Comparison of ENCODE assay signal across 8 cellular contexts in the genomic region with DNA sequence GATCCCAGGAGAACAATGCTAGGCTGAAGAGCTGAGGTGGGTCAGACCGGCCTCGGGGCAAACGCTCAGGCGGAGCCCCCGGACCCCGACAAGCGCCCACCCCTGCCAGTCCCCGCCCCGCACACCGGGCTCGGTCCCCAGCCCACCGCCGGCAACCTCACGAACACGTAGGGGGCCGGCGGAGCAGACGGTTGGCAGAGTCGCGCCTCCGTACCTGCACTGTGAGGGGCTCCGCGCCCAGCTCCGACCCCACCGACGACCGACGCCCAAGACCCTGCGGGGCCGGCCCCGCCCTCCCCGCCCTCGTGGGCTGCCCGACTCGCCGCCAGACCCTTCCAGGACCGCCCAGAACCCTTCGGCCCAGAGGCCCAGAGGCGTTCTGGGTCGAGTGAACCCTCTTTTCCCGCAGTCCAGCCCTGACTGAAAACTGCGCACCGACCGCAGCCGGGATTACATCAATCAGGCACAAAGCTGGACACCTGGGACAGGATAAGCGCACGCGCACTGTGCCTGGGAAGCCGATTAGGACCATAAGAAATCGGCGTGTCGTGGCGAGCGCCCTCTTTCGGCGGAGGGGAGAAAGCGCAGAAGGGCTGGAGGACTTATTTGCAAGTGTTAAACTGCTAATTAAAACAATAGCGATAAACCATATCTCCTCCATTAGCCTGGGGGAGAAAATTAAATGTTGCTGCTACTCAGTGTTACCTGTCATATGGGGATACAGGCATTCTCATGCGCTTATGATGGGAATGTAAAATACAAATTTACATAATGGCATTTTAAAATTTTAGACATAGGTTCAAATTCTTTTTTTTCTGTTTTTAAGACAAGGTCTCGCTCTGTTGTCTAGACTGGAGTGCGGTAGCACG. TPM values are rescaled to one million over a fixed set of nuclear protein-coding genes. Genes with fewer than 3 reads are reported as not detected.
DNase-seq lines count a peak whose midpoint lies in the region; TF ChIP-seq lines count a peak whose summit lies in the region.

No MANE protein-coding gene starts in this region.

- H2BK12ac ChIP-seq in neuronal stem cell (ENCODE audit: low read length) = no peak overlapping the region

- H3K27ac ChIP-seq in MM.1S (ENCODE audit: low read length) = peak overlapping the region; percentile 65
- peak overlapping the region; percentile 71 for H3K27ac ChIP-seq in neuronal stem cell (replicated peaks; ENCODE audit: low read length)
- peak overlapping the region; percentile 93 for H3K27ac ChIP-seq in substantia nigra (ENCODE audit: low read depth, low read length, poor library complexity, severe bottlenecking)

- H4K91ac ChIP-seq in neuronal stem cell (ENCODE audit: low read depth, low read length, poor library complexity) = no peak overlapping the region

- H3K4me3 ChIP-seq in MM.1S (ENCODE audit: low read length) (peak overlapping the region; percentile 98), neuronal stem cell (ENCODE audit: low read length in 2 of 2) (peak overlapping the region; percentile 65 to 88)

- H3K9me2 ChIP-seq in MM.1S (replicated peaks; ENCODE audit: insufficient read depth, low read length) = no peaks in the 10 kb centered on the region

- peaks cover 45% of the 10 kb centered on the region for H3K79me2 ChIP-seq in MM.1S (ENCODE audit: low read length)

- peak overlapping the region; percentile 91 for H2BK5ac ChIP-seq in neuronal stem cell (ENCODE audit: low read length)

- H4K8ac ChIP-seq in neuronal stem cell (ENCODE audit: low read depth, low read length) = no peak overlapping the region

- H3K4me2 ChIP-seq in MM.1S (ENCODE audit: low read depth, low read length) (peak overlapping the region; percentile 86), neuronal stem cell (ENCODE audit: insufficient read depth, low read length, poor library complexity, severe bottlenecking) (peak overlapping the region; percentile 79)

- H2AK5ac ChIP-seq in neuronal stem cell (ENCODE audit: low read depth, low read length) = no peak overlapping the region

- H3K9me3 ChIP-seq in MM.1S (replicated peaks; ENCODE audit: insufficient read depth, low read length) (no peaks in the 10 kb centered on the region), neuronal stem cell (replicated peaks in 1 of 2; ENCODE audit: control insufficient read depth in 2 of 2, insufficient read depth in 1 of 2, low read depth in 1 of 2, low read length in 2 of 2) (no peaks in the 10 kb centered on the region)

- peak overlapping the region; percentile 76 for H2BK15ac ChIP-seq in neuronal stem cell (ENCODE audit: low read length)

- H3K14ac ChIP-seq in neuronal stem cell (ENCODE audit: low read length) = no peak overlapping the region

- H3K27me3 ChIP-seq in MM.1S (replicated peaks; ENCODE audit: insufficient read depth, low read length) (no peaks in the 10 kb centered on the region), neuronal stem cell (ENCODE audit: control insufficient read depth in 3 of 3, insufficient read depth in 3 of 3, low read depth in 1 of 3, low read length in 3 of 3) (no peaks in the 10 kb centered on the region)

- H3K9ac ChIP-seq in MM.1S (ENCODE audit: low read length) = peak overlapping the region; percentile 92
- peak overlapping the region; percentile 90 for H3K9ac ChIP-seq in neuronal stem cell (ENCODE audit: low read depth, low read length, poor library complexity)

- no CpG with 5 or more reads among the region's 62 CpGs for WGBS in neuronal stem cell (ENCODE audit: extremely low coverage in 2 of 2, insufficient read length in 2 of 2, insufficient replicate concordance in 1 of 2), 2 donors

- H2BK120ac ChIP-seq in neuronal stem cell (ENCODE audit: low read depth, low read length) = no peak overlapping the region

- peaks cover 1% of the 10 kb centered on the region for H3K79me1 ChIP-seq in neuronal stem cell (ENCODE audit: low read depth, low read length)

- no peaks in the 10 kb centered on the region for H4K20me1 ChIP-seq in MM.1S (ENCODE audit: insufficient read depth, low read length)

- H3K18ac ChIP-seq in neuronal stem cell (ENCODE audit: low read length) = peak overlapping the region; percentile 91

- TF ChIP-seq CTCF in MM.1S (IDR thresholded peaks at IDR 0.05; ENCODE audit: low read length) = peak; percentile 96

- no peak overlapping the region for H3K4ac ChIP-seq in neuronal stem cell (ENCODE audit: low read length)

- H3K36me3 ChIP-seq in MM.1S (replicated peaks; ENCODE audit: insufficient read depth, low read length) = no peaks in the 10 kb centered on the region
- peaks cover 0 to 5% of the 10 kb centered on the region in 2 donors for H3K36me3 ChIP-seq in neuronal stem cell (replicated peaks in 1 of 2; ENCODE audit: control insufficient read depth in 2 of 2, insufficient read depth in 2 of 2, low read length in 2 of 2)

- H2AFZ ChIP-seq in MM.1S (ENCODE audit: low read length) = peak overlapping the region; percentile 94
- H2AFZ ChIP-seq in neuronal stem cell (ENCODE audit: low read length) = peak overlapping the region; percentile 95

- H3K4me1 ChIP-seq in MM.1S (ENCODE audit: low read length) = peaks cover 12% of the 10 kb centered on the region
- peaks cover 4 to 11% of the 10 kb centered on the region in 2 donors for H3K4me1 ChIP-seq in neuronal stem cell (ENCODE audit: control insufficient read depth in 2 of 2, insufficient read depth in 1 of 2, low read depth in 1 of 2, low read length in 2 of 2)

- H3F3A ChIP-seq in MM.1S (ENCODE audit: insufficient read depth, low read length) = no peaks in the 10 kb centered on the region

- DNase-seq in EL (peak; percentile 84), GOT3 (lab: John Stamatoyannopoulos, UW) (peak; percentile 61), MM.1S (peak; percentile 93), SIG-M5 (lab: John Stamatoyannopoulos, UW) (peak; percentile 46), foreskin melanocyte (peak; percentile 83), neuronal stem cell (ENCODE audit: low spot score) (peak; percentile 96), substantia nigra (lab: John Stamatoyannopoulos, UW) (peak; percentile 32 to 96 (median 86))
- peak; percentile 93 for DNase-seq in activated gamma-delta T cell treated with anti-CD3 and anti-CD28 coated beads, Interleukin-2, amount 50 U/mL, for 16 hours (ENCODE audit: low read depth)

- peak overlapping the region; percentile 82 for H3K23ac ChIP-seq in neuronal stem cell (ENCODE audit: low read depth, low read length, poor library complexity)

RNA-seq across cellular contexts. Expression of gene DCTN1, which starts 11.7 kb away (rescaled TPM):
- 127 TPM for polyA plus RNA-seq in neuronal stem cell (2013, experiment 1 of 2)
- 131 TPM for polyA plus RNA-seq in neuronal stem cell (2013, experiment 2 of 2)

RNA-seq across cellular contexts. Expression of gene C2orf81, which starts 29.6 kb away (rescaled TPM):
- 9.5 TPM for polyA plus RNA-seq in neuronal stem cell (2013, experiment 1 of 2)
- polyA plus RNA-seq in neuronal stem cell (2013, experiment 2 of 2) = 9.0 TPM

RNA-seq across cellular contexts. Expression of gene WDR54, which starts 29.7 kb away (rescaled TPM):
- 53.6 TPM for polyA plus RNA-seq in neuronal stem cell (2013, experiment 1 of 2)
- polyA plus RNA-seq in neuronal stem cell (2013, experiment 2 of 2) = 50.0 TPM

RNA-seq across cellular contexts. Expression of gene SLC4A5, which starts 48.6 kb away (rescaled TPM):
- polyA plus RNA-seq in neuronal stem cell (2013, experiment 1 of 2) = 1.2 TPM
- 1.1 TPM for polyA plus RNA-seq in neuronal stem cell (2013, experiment 2 of 2)

RNA-seq across cellular contexts. Expression of gene RTKN, which starts 49.9 kb away (rescaled TPM):
- 20.6 TPM for polyA plus RNA-seq in neuronal stem cell (2013, experiment 1 of 2)
- polyA plus RNA-seq in neuronal stem cell (2013, experiment 2 of 2) = 20.1 TPM

Comparison
In these comparisons a context has a peak if more than half of its experiments do, and no peak if none do; other contexts are left out.
1. Peak in every context shown above with its lines: DNase-seq, H3K4me3 ChIP-seq and H3K27ac ChIP-seq.
2. DNase-seq: peak in every context shown above with its lines; median percentile 96 in neuronal stem cell; 93 in MM.1S; 93 in activated gamma-delta T cell treated with anti-CD3 and anti-CD28 coated beads, Interleukin-2, amount 50 U/mL, for 16 hours; 86 in substantia nigra; 84 in EL; 83 in foreskin melanocyte; 61 in GOT3; 46 in SIG-M5.